ENCODE assay signal across 1 cellular context in the genomic region with DNA sequence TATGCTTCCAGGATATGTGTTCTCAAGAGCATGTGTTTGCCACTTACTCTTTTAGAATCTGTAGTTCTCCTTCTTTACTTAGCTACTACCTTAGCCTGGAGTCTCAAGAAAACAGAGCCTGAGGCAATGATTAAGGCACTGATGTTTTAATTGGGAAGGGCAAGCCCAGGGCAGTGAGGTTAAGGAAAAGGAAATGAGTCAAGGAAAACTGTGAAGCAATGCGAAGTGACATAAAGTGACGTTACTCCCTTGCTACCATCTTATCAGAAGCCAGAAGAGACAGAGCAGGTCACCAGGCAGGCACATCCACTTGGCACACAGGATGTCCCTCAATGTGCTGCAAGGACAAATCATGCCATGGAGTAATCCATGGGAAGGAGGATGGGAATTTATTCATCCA.
TF ChIP-seq lines count a peak whose summit lies in the region.

No MANE protein-coding gene starts in this region.

TF ChIP-seq in endothelial cell of umbilical vein, 7 proteins besides CTCF, POLR2A, EP300 and RAD21:
- TF ChIP-seq EZH2 (IDR thresholded peaks at IDR 0.05; ENCODE audit: borderline replicate concordance, low read depth, low read length, severe bottlenecking) (no peak), JUN (IDR thresholded peaks at IDR 0.05; ENCODE audit: borderline replicate concordance, insufficient read depth, insufficient read length, low read depth) (no peak), GATA2 (IDR thresholded peaks at IDR 0.05; ENCODE audit: insufficient read depth, insufficient read length, low read depth, low read length) (no peak), POLR2AphosphoS5 (IDR thresholded peaks at IDR 0.05; ENCODE audit: insufficient read depth, low read depth, low read length) (no peak), MYC (IDR thresholded peaks at IDR 0.05; ENCODE audit: low read depth, low read length) (no peak), FOS (IDR thresholded peaks at IDR 0.05; ENCODE audit: borderline replicate concordance, insufficient read depth, low read length) (no peak)
- TF ChIP-seq, protein P1, sequence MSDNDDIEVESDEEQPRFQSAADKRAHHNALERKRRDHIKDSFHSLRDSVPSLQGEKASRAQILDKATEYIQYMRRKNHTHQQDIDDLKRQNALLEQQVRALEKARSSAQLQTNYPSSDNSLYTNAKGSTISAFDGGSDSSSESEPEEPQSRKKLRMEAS (IDR thresholded peaks at IDR 0.05; ENCODE audit: insufficient read depth, insufficient read length) = no peak
